In genomic region chr1:153352523-153352922, GRCh38 we compare ENCODE assay signal across 8 cellular contexts. TPM values are rescaled to one million over a fixed set of nuclear protein-coding genes. Genes with fewer than 3 reads are reported as not detected.
A peak's percentile ranks its signal among the peaks of the same experiment; 100 is the strongest.
DNase-seq lines count a peak whose midpoint lies in the region; ATAC-seq and TF ChIP-seq lines count a peak whose summit lies in the region.

No MANE protein-coding gene starts in this region.

- H3K4me3 Mint-ChIP-seq in type B pancreatic cell, result no peak overlapping the region

- peaks cover 3% of the 10 kb centered on the region for H3K4me1 Mint-ChIP-seq in type B pancreatic cell (ENCODE audit: unreplicated experiment)

- H3K36me3 ChIP-seq in ovary, result no peaks in the 10 kb centered on the region

- no peak for TF ChIP-seq POLR2A in ovary (IDR thresholded peaks at IDR 0.05)

- H3K27ac ChIP-seq in ovary, result no peak overlapping the region

- TF ChIP-seq EP300 in ovary (IDR thresholded peaks at IDR 0.05), result no peak

- TF ChIP-seq CTCF in GM10266 (IDR thresholded peaks at IDR 0.05; ENCODE audit: control insufficient read depth, insufficient read depth, low read depth, missing control alignments), result peak; percentile 89
- TF ChIP-seq CTCF in ovary (IDR thresholded peaks at IDR 0.05), result peak; percentile 56 to 85 (median 75)
- peak; percentile 98 for TF ChIP-seq CTCF in type B pancreatic cell (conservative IDR thresholded peaks at IDR 0.05)

- no peaks in the 10 kb centered on the region for H3K36me3 Mint-ChIP-seq in type B pancreatic cell

- no peaks in the 10 kb centered on the region for H3K4me1 ChIP-seq in ovary (ENCODE audit: insufficient read depth)

- peaks cover 18% of the 10 kb centered on the region for H3K27me3 Mint-ChIP-seq in type B pancreatic cell

- no peaks in the 10 kb centered on the region for H3K27me3 ChIP-seq in ovary

- DNase-seq in GM10266 (ENCODE audit: extremely low spot score) (peak; percentile 67), MV-4-11 (lab: John Stamatoyannopoulos, UW) (peak; percentile 55), SIG-M5 treated with dmso at 0.1 percent for 504 hours (lab: John Stamatoyannopoulos, UW; ENCODE audit: unreplicated experiment) (peak; percentile 87), foreskin melanocyte (peak; percentile 15), ovary (peak; percentile 61 to 83 (median 77)), type B pancreatic cell (ENCODE audit: extremely low spot score, unreplicated experiment) (peak; percentile 77)
- DNase-seq in activated effector memory CD4-positive, alpha-beta T cell treated with anti-CD3 and anti-CD28 coated beads, Interleukin-2, amount 50 U/mL, for 16 hours, result peak; percentile 86

- H3K9me3 ChIP-seq in ovary, result no peaks in the 10 kb centered on the region

- no peak for ATAC-seq in HG03175 (IDR thresholded peaks at IDR 0.05; ENCODE audit: unreplicated experiment)

- intact Hi-C loops in ovary (cut with DNase I), result loop anchor here (5.0 to 10.0 kb wide), 4 partner anchors 140 to 215 kb away; partner anchors contain the start of gene S100A2 (in 3 of the 4)

- H3K9me3 Mint-ChIP-seq in type B pancreatic cell, result no peaks in the 10 kb centered on the region

- H3K27ac Mint-ChIP-seq in type B pancreatic cell, result no peak overlapping the region

- 0 to 1% (median 1%) methylated on average over 4 of the region's 4 CpGs for whole genome bisulfite sequencing in ovary, 3 donors

- H3K4me3 ChIP-seq in ovary, result no peak overlapping the region

RNA-seq across cellular contexts. Expression of gene PGLYRP4, which starts 3.9 kb away (rescaled TPM):
- total RNA-seq in ovary (not detected), type B pancreatic cell (ENCODE audit: low replicate concordance) (4.4 and 5.9 TPM in 2 replicates)
- polyA plus RNA-seq in ovary, result not detected

RNA-seq across cellular contexts. Expression of gene S100A9, which starts 5.1 kb away (rescaled TPM):
- total RNA-seq in ovary (10 to 100 TPM in 6 of 7 donors, 1 to 10 TPM in 1; 8.8 to 96.3 (median 33.2) TPM), type B pancreatic cell (ENCODE audit: low replicate concordance) (1,065 and 1,707 TPM in 2 replicates)
- 10 to 100 TPM; 22.8 to 57.8 TPM for polyA plus RNA-seq in ovary

RNA-seq across cellular contexts. Expression of gene S100A12, which starts 22.9 kb away (rescaled TPM):
- total RNA-seq in ovary (1 to 10 TPM in 3 of 7 donors, under 1 TPM in 2, not detected in 2; 0.70 to 2.4 (median 1.0) TPM), type B pancreatic cell (ENCODE audit: low replicate concordance) (0.62 TPM in 1 of 2 replicates, not detected in the other)
- polyA plus RNA-seq in ovary, result 1 to 10 TPM in 1 of 2 donors, under 1 TPM in 1; 0.80 to 1.0 TPM

RNA-seq across cellular contexts. Expression of gene S100A8, which starts 38.4 kb away (rescaled TPM):
- total RNA-seq in ovary, result 10 to 100 TPM in 3 of 7 donors, 1 to 10 TPM in 4; 5.3 to 60.5 (median 9.1) TPM
- polyA plus RNA-seq in ovary, result 10 to 100 TPM in 1 of 2 donors, 1 to 10 TPM in 1; 8.3 to 19.4 TPM
- total RNA-seq in type B pancreatic cell (ENCODE audit: low replicate concordance), result 667 and 678 TPM in 2 replicates

RNA-seq across cellular contexts. Expression of gene PGLYRP3, which starts 39.8 kb away (rescaled TPM):
- total RNA-seq in ovary, result not detected
- not detected for polyA plus RNA-seq in ovary
- 0.87 and 1.3 TPM in 2 replicates for total RNA-seq in type B pancreatic cell (ENCODE audit: low replicate concordance)

Comparison
In these comparisons a context has a peak if more than half of its experiments do, and no peak if none do; other contexts are left out.
1. DNase-seq: peak in every context shown above with its lines; median percentile 87 in SIG-M5 treated with dmso at 0.1 percent for 504 hours; 86 in activated effector memory CD4-positive, alpha-beta T cell treated with anti-CD3 and anti-CD28 coated beads, Interleukin-2, amount 50 U/mL, for 16 hours; 77 in ovary; 77 in type B pancreatic cell; 67 in GM10266; 55 in MV-4-11; 15 in foreskin melanocyte.
2. RNA of gene S100A9, which starts 5.1 kb away (total RNA-seq): 1,065 to 1,707 TPM in type B pancreatic cell; 8.8 to 96.3 TPM in ovary; every median in the first group is over 10 times any median in the second.
3. Peak in every context shown above with its lines, with median percentiles within 50 percentile points of each other: CTCF ChIP-seq.